Comparison of ENCODE assay signal across 11 cellular contexts in the genomic region with DNA sequence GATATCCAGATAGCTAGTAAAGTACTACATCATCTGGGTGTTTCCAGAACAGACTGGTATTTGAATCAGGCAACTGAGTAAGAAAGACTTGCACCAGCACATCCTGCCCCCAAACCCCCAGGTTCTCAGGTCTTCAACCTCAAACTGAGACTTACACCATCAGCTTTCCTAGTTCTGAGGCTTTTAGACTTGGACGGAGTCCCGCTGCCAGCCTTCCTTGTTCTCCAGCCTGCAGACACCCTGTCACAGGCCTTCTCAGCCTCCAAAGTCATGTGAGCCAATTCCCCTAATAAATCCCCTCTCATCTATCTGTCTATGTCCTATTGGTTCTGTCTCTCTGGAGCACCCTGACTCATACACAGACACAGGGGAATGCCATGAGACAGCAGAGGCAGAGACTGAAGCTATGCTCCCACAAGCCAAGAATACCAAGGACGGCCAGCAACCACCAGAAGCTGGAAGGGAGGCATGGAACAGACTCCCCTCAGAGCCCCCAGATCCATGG. TPM values are rescaled to one million over a fixed set of nuclear protein-coding genes. Genes with fewer than 3 reads are reported as not detected.
DNase-seq lines count a peak whose midpoint lies in the region; ATAC-seq, FAIRE-seq and TF ChIP-seq lines count a peak whose summit lies in the region.
"Had no signal": no experiment of that assay in that cellular context is flagged by ENCODE, and none has a peak within 500 bp of the region (broad histone marks: within the 10 kb centered on the region; RNA-seq: fewer than 3 reads in every experiment).

No MANE protein-coding gene starts in this region.

- intact Hi-C loops in activated CD4-positive, alpha-beta T cell treated with anti-CD3 and anti-CD28 coated beads, Interleukin-2, amount 10 ng/mL, durations not matched to agents 24 days and 14 days (cut with micrococcal nuclease) = no loop called here

- H3K4me1 Mint-ChIP-seq in activated CD4-positive, alpha-beta T cell treated with anti-CD3 and anti-CD28 coated beads, Interleukin-2, amount 10 ng/mL, durations not matched to agents 24 days and 14 days = peaks cover 65% of the 10 kb centered on the region
- peaks cover 19% of the 10 kb centered on the region for H3K4me1 Mint-ChIP-seq in neural crest cell

- H3K27ac Mint-ChIP-seq in activated CD4-positive, alpha-beta T cell treated with anti-CD3 and anti-CD28 coated beads, Interleukin-2, amount 10 ng/mL, durations not matched to agents 24 days and 14 days = peak overlapping the region; percentile 64
- peak overlapping the region; percentile 93 for H3K27ac Mint-ChIP-seq in neural crest cell (ENCODE audit: unreplicated experiment)

- no peak for DNase-seq in activated CD4-positive, alpha-beta T cell treated with anti-CD3 and anti-CD28 coated beads, Interleukin-2, amount 10 ng/mL, durations not matched to agents 24 days and 14 days
- no peak for DNase-seq in activated CD4-positive, alpha-beta T cell treated with anti-CD3 and anti-CD28 coated beads for 1 hour
- DNase-seq in WERI-Rb-1 (no peak), neural crest cell (ENCODE audit: low read depth, low spot score) (no peak), GM12891 (ENCODE audit: insufficient read length, low spot score) (no peak)
- DNase-seq in activated effector memory CD4-positive, alpha-beta T cell treated with anti-CD3 and anti-CD28 coated beads, Interleukin-2, amount 50 U/mL, for 16 hours = no peak
- DNase-seq in central memory CD4-positive, alpha-beta T cell = no peak
- DNase-seq: Right ventricle myocardium superior; stimulated activated CD4-positive, alpha-beta T cell treated with anti-CD3 and anti-CD28 coated beads, Interleukin-15, amount 100 ng/mL, for 24 hours had no signal

- H3K9me3 Mint-ChIP-seq in activated CD4-positive, alpha-beta T cell treated with anti-CD3 and anti-CD28 coated beads, Interleukin-2, amount 10 ng/mL, durations not matched to agents 24 days and 14 days = no peaks in the 10 kb centered on the region
- H3K9me3 Mint-ChIP-seq in neural crest cell = no peaks in the 10 kb centered on the region

- TF ChIP-seq CTCF in WERI-Rb-1 (IDR thresholded peaks at IDR 0.05; ENCODE audit: low read depth, low read length) (no peak), neural crest cell (conservative IDR thresholded peaks at IDR 0.05) (no peak)

- no peaks in the 10 kb centered on the region for H3K27me3 Mint-ChIP-seq in activated CD4-positive, alpha-beta T cell treated with anti-CD3 and anti-CD28 coated beads, Interleukin-2, amount 10 ng/mL, durations not matched to agents 24 days and 14 days
- no peaks in the 10 kb centered on the region for H3K27me3 Mint-ChIP-seq in neural crest cell (ENCODE audit: low read depth)

- no peak for TF ChIP-seq POLR2A in GM12891 (IDR thresholded peaks at IDR 0.05; ENCODE audit: low read depth, low read length)

- no peak overlapping the region for H3K4me3 Mint-ChIP-seq in activated CD4-positive, alpha-beta T cell treated with anti-CD3 and anti-CD28 coated beads, Interleukin-2, amount 10 ng/mL, durations not matched to agents 24 days and 14 days
- H3K4me3 Mint-ChIP-seq in neural crest cell = no peak overlapping the region

- H3K36me3 Mint-ChIP-seq in activated CD4-positive, alpha-beta T cell treated with anti-CD3 and anti-CD28 coated beads, Interleukin-2, amount 10 ng/mL, durations not matched to agents 24 days and 14 days (ENCODE audit: low read depth) = peaks cover 4% of the 10 kb centered on the region
- H3K36me3 Mint-ChIP-seq in neural crest cell (ENCODE audit: low read depth) = peaks cover 3% of the 10 kb centered on the region

- H3K27me3 ChIP-seq in WERI-Rb-1 (ENCODE audit: insufficient read depth, low read depth, severe bottlenecking) = no peaks in the 10 kb centered on the region
- H3K27me3 ChIP-seq: breast epithelium had no signal

- FAIRE-seq in GM12891 (lab: Jason Lieb, UNC) = no peak

- no peak overlapping the region for H3K4me3 ChIP-seq in WERI-Rb-1 (ENCODE audit: low read depth, low read length)
- H3K4me3 ChIP-seq: breast epithelium had no signal

- ATAC-seq in HG02642 (IDR thresholded peaks at IDR 0.05; ENCODE audit: poor library complexity, unreplicated experiment) = peak; percentile 33

- H3K27ac ChIP-seq in WERI-Rb-1 = peak overlapping the region; percentile 53

- no peaks in the 10 kb centered on the region for H3K9me3 ChIP-seq in WERI-Rb-1 (ENCODE audit: severe bottlenecking)
- H3K9me3 ChIP-seq: breast epithelium had no signal

- no peaks in the 10 kb centered on the region for H3K36me3 ChIP-seq in WERI-Rb-1
- H3K36me3 ChIP-seq: breast epithelium had no signal

TF ChIP-seq in GM12891, 5 proteins besides CTCF, POLR2A, EP300 and RAD21:
- TF ChIP-seq TAF1 (IDR thresholded peaks at IDR 0.05; ENCODE audit: low read depth, low read length) (no peak), POU2F2 (IDR thresholded peaks at IDR 0.05; ENCODE audit: low read depth, low read length) (no peak), POLR2AphosphoS5 (IDR thresholded peaks at IDR 0.05; ENCODE audit: low read depth, low read length) (no peak), SPI1 (IDR thresholded peaks at IDR 0.05; ENCODE audit: low read depth, low read length) (no peak), PAX5 (IDR thresholded peaks at IDR 0.05; ENCODE audit: insufficient read depth, low read length, severe bottlenecking) (no peak)

RNA-seq across cellular contexts. Expression of a gene that starts 10.9 kb away (rescaled TPM):
- total RNA-seq in activated CD4-positive, alpha-beta T cell treated with anti-CD3 and anti-CD28 coated beads, Interleukin-2, amount 10 ng/mL, durations not matched to agents 24 days and 14 days = 30.0 and 33.7 TPM in 2 replicates
- total RNA-seq in neural crest cell = 23.1 and 25.1 TPM in 2 replicates
- 38.2 TPM for polyA plus RNA-seq in GM12891 (2012; ENCODE audit: low read depth, missing spikeins)
